ENCODE assay signal across 1 cellular context in the genomic region with DNA sequence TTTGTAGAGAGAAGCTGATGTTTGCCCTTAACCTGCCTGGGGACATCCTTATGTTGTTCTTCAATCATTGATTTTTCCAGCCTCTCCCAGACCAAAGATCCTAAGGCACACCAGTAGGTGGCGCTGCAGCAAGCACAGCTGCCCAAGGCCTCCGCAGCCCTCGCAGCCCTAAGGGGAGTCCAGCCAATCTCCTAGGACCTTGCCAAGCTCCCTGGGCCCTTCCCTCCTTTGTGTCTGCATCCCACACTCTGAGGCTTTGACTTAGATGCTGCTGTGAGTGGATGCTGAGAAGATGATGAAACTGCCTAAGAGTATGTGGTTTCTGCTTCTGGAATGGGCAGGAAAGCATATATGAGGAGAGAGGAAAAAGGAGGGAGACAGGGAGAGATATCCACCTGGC.
TF ChIP-seq lines count a peak whose summit lies in the region.

No MANE protein-coding gene starts in this region.

TF ChIP-seq in K562, 482 proteins besides CTCF, POLR2A, EP300 and RAD21 (continued from another document):
- TF ChIP-seq, protein P1, sequence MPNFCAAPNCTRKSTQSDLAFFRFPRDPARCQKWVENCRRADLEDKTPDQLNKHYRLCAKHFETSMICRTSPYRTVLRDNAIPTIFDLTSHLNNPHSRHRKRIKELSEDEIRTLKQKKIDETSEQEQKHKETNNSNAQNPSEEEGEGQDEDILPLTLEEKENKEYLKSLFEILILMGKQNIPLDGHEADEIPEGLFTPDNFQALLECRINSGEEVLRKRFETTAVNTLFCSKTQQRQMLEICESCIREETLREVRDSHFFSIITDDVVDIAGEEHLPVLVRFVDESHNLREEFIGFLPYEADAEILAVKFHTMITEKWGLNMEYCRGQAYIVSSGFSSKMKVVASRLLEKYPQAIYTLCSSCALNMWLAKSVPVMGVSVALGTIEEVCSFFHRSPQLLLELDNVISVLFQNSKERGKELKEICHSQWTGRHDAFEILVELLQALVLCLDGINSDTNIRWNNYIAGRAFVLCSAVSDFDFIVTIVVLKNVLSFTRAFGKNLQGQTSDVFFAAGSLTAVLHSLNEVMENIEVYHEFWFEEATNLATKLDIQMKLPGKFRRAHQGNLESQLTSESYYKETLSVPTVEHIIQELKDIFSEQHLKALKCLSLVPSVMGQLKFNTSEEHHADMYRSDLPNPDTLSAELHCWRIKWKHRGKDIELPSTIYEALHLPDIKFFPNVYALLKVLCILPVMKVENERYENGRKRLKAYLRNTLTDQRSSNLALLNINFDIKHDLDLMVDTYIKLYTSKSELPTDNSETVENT (CRISPR knock-in tag; IDR thresholded peaks at IDR 0.05): no peak
- TF ChIP-seq, protein P2, sequence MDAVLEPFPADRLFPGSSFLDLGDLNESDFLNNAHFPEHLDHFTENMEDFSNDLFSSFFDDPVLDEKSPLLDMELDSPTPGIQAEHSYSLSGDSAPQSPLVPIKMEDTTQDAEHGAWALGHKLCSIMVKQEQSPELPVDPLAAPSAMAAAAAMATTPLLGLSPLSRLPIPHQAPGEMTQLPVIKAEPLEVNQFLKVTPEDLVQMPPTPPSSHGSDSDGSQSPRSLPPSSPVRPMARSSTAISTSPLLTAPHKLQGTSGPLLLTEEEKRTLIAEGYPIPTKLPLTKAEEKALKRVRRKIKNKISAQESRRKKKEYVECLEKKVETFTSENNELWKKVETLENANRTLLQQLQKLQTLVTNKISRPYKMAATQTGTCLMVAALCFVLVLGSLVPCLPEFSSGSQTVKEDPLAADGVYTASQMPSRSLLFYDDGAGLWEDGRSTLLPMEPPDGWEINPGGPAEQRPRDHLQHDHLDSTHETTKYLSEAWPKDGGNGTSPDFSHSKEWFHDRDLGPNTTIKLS (IDR thresholded peaks at IDR 0.05; ENCODE audit: borderline replicate concordance, low read depth): no peak
- TF ChIP-seq EZH2 (IDR thresholded peaks at IDR 0.05; ENCODE audit: borderline replicate concordance, low read depth, low read length): no peak
- no peak for TF ChIP-seq BRD4 (IDR thresholded peaks at IDR 0.05)
- TF ChIP-seq STAG1 (CRISPR knock-in tag; IDR thresholded peaks at IDR 0.05; ENCODE audit: borderline replicate concordance): peak; percentile 20; the same call in 1 of the 2 replicates
- TF ChIP-seq NCOA6 (IDR thresholded peaks at IDR 0.05): no peak
